Comparison of ENCODE assay signal across 13 cellular contexts in genomic region chr11:129637473-129637872, GRCh38.
DNase-seq lines count a peak whose midpoint lies in the region; ATAC-seq and TF ChIP-seq lines count a peak whose summit lies in the region.
"Had no signal": no experiment of that assay in that cellular context is flagged by ENCODE, and none has a peak within 500 bp of the region (broad histone marks: within the 10 kb centered on the region; RNA-seq: fewer than 3 reads in every experiment).

No MANE protein-coding gene starts in this region.

- no peaks in the 10 kb centered on the region for H3K27me3 Mint-ChIP-seq in activated T-helper 1 cell treated with anti-CD3 and anti-CD28 coated beads, Interleukin-12 subunit alpha, Interleukin-12 subunit beta, Interleukin-2, Interleukin-4 antibody, amounts not matched to agents 30 ng/mL and 10 ng/mL and 1 ng/mL, durations not matched to agents 14 hours and 24 hours and 36 hours (ENCODE audit: insufficient read depth)
- H3K27me3 Mint-ChIP-seq in naive thymus-derived CD8-positive, alpha-beta T cell, result peaks cover 0 to 8% (median 3%) of the 10 kb centered on the region in 5 donors

- H3K4me1 Mint-ChIP-seq in activated T-helper 1 cell treated with anti-CD3 and anti-CD28 coated beads, Interleukin-12 subunit alpha, Interleukin-12 subunit beta, Interleukin-2, Interleukin-4 antibody, amounts not matched to agents 30 ng/mL and 10 ng/mL and 1 ng/mL, durations not matched to agents 14 hours and 24 hours and 36 hours (ENCODE audit: low read depth), result peaks cover 63% of the 10 kb centered on the region
- peaks cover 7 to 11% (median 8%) of the 10 kb centered on the region in 4 donors for H3K4me1 Mint-ChIP-seq in naive thymus-derived CD8-positive, alpha-beta T cell

- ATAC-seq in body of pancreas, result no peak
- ATAC-seq in naive thymus-derived CD8-positive, alpha-beta T cell, result no peak
- ATAC-seq: activated CD4-positive, CD25-positive, alpha-beta regulatory T cell treated with anti-CD3 and anti-CD28 coated beads, Interleukin-2, amount 50 U/mL, for 24 hours had no signal

- no peak for TF ChIP-seq CTCF in body of pancreas (IDR thresholded peaks at IDR 0.05)

- H3K27me3 ChIP-seq in body of pancreas, result no peaks in the 10 kb centered on the region
- H3K27me3 ChIP-seq: colonic mucosa, ovary, thyroid gland had no signal

- H3K4me3 ChIP-seq in body of pancreas, result no peak overlapping the region
- H3K4me3 ChIP-seq: colonic mucosa, ovary, thyroid gland had no signal

- TF ChIP-seq POLR2A in body of pancreas (IDR thresholded peaks at IDR 0.05), result no peak

- peaks cover 4% of the 10 kb centered on the region for H3K36me3 Mint-ChIP-seq in activated T-helper 1 cell treated with anti-CD3 and anti-CD28 coated beads, Interleukin-12 subunit alpha, Interleukin-12 subunit beta, Interleukin-2, Interleukin-4 antibody, amounts not matched to agents 30 ng/mL and 10 ng/mL and 1 ng/mL, durations not matched to agents 14 hours and 24 hours and 36 hours (ENCODE audit: low read depth)
- peaks cover 2 to 11% (median 6%) of the 10 kb centered on the region in 3 donors for H3K36me3 Mint-ChIP-seq in naive thymus-derived CD8-positive, alpha-beta T cell

- POLR2A ChIA-PET in naive thymus-derived CD8-positive, alpha-beta T cell (lab: Charles Lee), result no interaction called here

- peaks cover 10% of the 10 kb centered on the region for H3K9me3 Mint-ChIP-seq in activated T-helper 1 cell treated with anti-CD3 and anti-CD28 coated beads, Interleukin-12 subunit alpha, Interleukin-12 subunit beta, Interleukin-2, Interleukin-4 antibody, amounts not matched to agents 30 ng/mL and 10 ng/mL and 1 ng/mL, durations not matched to agents 14 hours and 24 hours and 36 hours
- H3K9me3 Mint-ChIP-seq in naive thymus-derived CD8-positive, alpha-beta T cell, result peaks cover 0 to 6% (median 0%) of the 10 kb centered on the region in 9 donors

- intact Hi-C loops in activated T-helper 1 cell treated with anti-CD3 and anti-CD28 coated beads, Interleukin-12 subunit alpha, Interleukin-12 subunit beta, Interleukin-2, Interleukin-4 antibody, amounts not matched to agents 30 ng/mL and 10 ng/mL and 1 ng/mL, durations not matched to agents 14 hours and 24 hours and 36 hours (cut with micrococcal nuclease), result loop anchor here (1.0 to 5.0 kb wide), 7 partner anchors 8 to 1310 kb away; partner anchors contain the start of genes APLP2 and KCNJ1
- intact Hi-C loops in body of pancreas (cut with DNase I), result no loop called here

- no peak overlapping the region for H3K27ac ChIP-seq in body of pancreas
- H3K27ac ChIP-seq: colonic mucosa, ovary, thyroid gland had no signal

- H3K27ac Mint-ChIP-seq in activated T-helper 1 cell treated with anti-CD3 and anti-CD28 coated beads, Interleukin-12 subunit alpha, Interleukin-12 subunit beta, Interleukin-2, Interleukin-4 antibody, amounts not matched to agents 30 ng/mL and 10 ng/mL and 1 ng/mL, durations not matched to agents 14 hours and 24 hours and 36 hours, result peak overlapping the region; percentile 91
- no peak overlapping the region for H3K27ac Mint-ChIP-seq in naive thymus-derived CD8-positive, alpha-beta T cell

- H3K9me3 ChIP-seq in body of pancreas, result no peaks in the 10 kb centered on the region
- H3K9me3 ChIP-seq: colonic mucosa, ovary, thyroid gland had no signal

- H3K4me1 ChIP-seq in body of pancreas, result no peaks in the 10 kb centered on the region
- H3K4me1 ChIP-seq: colonic mucosa, thyroid gland had no signal

- peak overlapping the region; percentile 43 for H3K4me3 Mint-ChIP-seq in activated T-helper 1 cell treated with anti-CD3 and anti-CD28 coated beads, Interleukin-12 subunit alpha, Interleukin-12 subunit beta, Interleukin-2, Interleukin-4 antibody, amounts not matched to agents 30 ng/mL and 10 ng/mL and 1 ng/mL, durations not matched to agents 14 hours and 24 hours and 36 hours
- no peak overlapping the region for H3K4me3 Mint-ChIP-seq in naive thymus-derived CD8-positive, alpha-beta T cell
- H3K4me3 Mint-ChIP-seq: mesothelial cell of epicardium had no signal

- DNase-seq in H4 (ENCODE audit: low spot score) (peak; percentile 22), M059J (ENCODE audit: low read depth) (peak; percentile 75), glomerular visceral epithelial cell (ENCODE audit: extremely low spot score) (peak; percentile 18), body of pancreas (no peak), GM03348 (ENCODE audit: low spot score) (no peak)
- no peak for DNase-seq in activated T-helper 1 cell treated with anti-CD3 and anti-CD28 coated beads, Interleukin-12 subunit alpha, Interleukin-12 subunit beta, Interleukin-2, Interleukin-4 antibody, amounts not matched to agents 30 ng/mL and 10 ng/mL and 1 ng/mL, durations not matched to agents 14 hours and 24 hours and 36 hours (ENCODE audit: low spot score)
- no peak for DNase-seq in naive thymus-derived CD8-positive, alpha-beta T cell
- DNase-seq: colonic mucosa; ovary; stimulated activated CD4-positive, alpha-beta T cell treated with anti-CD3 and anti-CD28 coated beads, Interleukin-12 subunit alpha, Interleukin-12 subunit beta, amount 100 ng/mL, for 4 hours; thyroid gland had no signal

- H3K36me3 ChIP-seq in body of pancreas (replicated peaks in 1 of 2; ENCODE audit: insufficient read depth in 1 of 2, low read depth in 2 of 2), result no peaks in the 10 kb centered on the region
- H3K36me3 ChIP-seq: colonic mucosa, ovary, thyroid gland had no signal

- 62 to 70% methylated on average over 6 of the region's 6 CpGs for WGBS in body of pancreas, 2 donors

Comparison
In these comparisons a context has a peak if more than half of its experiments do, and no peak if none do; other contexts are left out.
1. DNase-seq: peak in H4 (single experiment), M059J (single experiment) and glomerular visceral epithelial cell (single experiment); none in activated T-helper 1 cell treated with anti-CD3 and anti-CD28 coated beads, Interleukin-12 subunit alpha, Interleukin-12 subunit beta, Interleukin-2, Interleukin-4 antibody, amounts not matched to agents 30 ng/mL and 10 ng/mL and 1 ng/mL, durations not matched to agents 14 hours and 24 hours and 36 hours (single experiment), body of pancreas (0 of 4), naive thymus-derived CD8-positive, alpha-beta T cell (0 of 10) and GM03348 (single experiment).